Comparison of ENCODE assay signal across 37 cellular contexts in genomic region chr6:117272886-117273285, GRCh38. TPM values are rescaled to one million over a fixed set of nuclear protein-coding genes. Genes with fewer than 3 reads are reported as not detected.
"Had no signal": no experiment of that assay in that cellular context is flagged by ENCODE, and none has a peak within 500 bp of the region (broad histone marks: within the 10 kb centered on the region; RNA-seq: fewer than 3 reads in every experiment).

No MANE protein-coding gene starts in this region.

- DNase-seq: activated B cell treated with CpG ODN at 0.5 μM for 24 hours; activated CD4-positive, alpha-beta memory T cell treated with anti-CD3 and anti-CD28 coated beads for 36 hours; activated CD4-positive, alpha-beta T cell treated with anti-CD3 and anti-CD28 coated beads for 4 hours; activated CD4-positive, alpha-beta T cell treated with anti-CD3 and anti-CD28 coated beads, Interleukin-2, amount 50 U/mL, for 1 hour; activated CD4-positive, CD25-positive, alpha-beta regulatory T cell treated with anti-CD3 and anti-CD28 coated beads, Interleukin-2, amount 50 U/mL, for 72 hours; activated CD8-positive, alpha-beta memory T cell treated with anti-CD3 and anti-CD28 coated beads, Interleukin-2, amount 50 U/mL, for 4 hours; activated gamma-delta T cell treated with Interleukin-2 at 50 U/mL for 16 hours; activated naive CD4-positive, alpha-beta T cell treated with anti-CD3 and anti-CD28 coated beads for 36 hours; activated T-cell treated with anti-CD3 and anti-CD28 coated beads for 4 hours; activated T-cell treated with anti-CD3 and anti-CD28 coated beads, Interleukin-2, amount 50 U/mL, for 4 hours; aorta; Karpas-422; MG63; MV-4-11; NCI-H1092; NCI-H1436 treated with DMSO at 0.1 percent for 48 hours; NCI-H1694 treated with DMSO at 0.1 percent for 48 hours; NCI-H2029; NCI-H2171; NCI-H2227 treated with DMSO at 0.1 percent for 48 hours; NCI-H446 treated with DMSO at 0.1 percent for 48 hours; NCI-H524; NCI-H69; NCI-H82; SHP77 treated with DMSO at 0.1 percent for 48 hours; SW 1271; T-helper 1 cell; T-helper 2 cell; T-helper 9 cell had no signal

- H3K36me3 Mint-ChIP-seq: activated CD4-positive, alpha-beta memory T cell treated with anti-CD3 and anti-CD28 coated beads for 36 hours had no signal

- H3K27ac ChIP-seq: cardiac muscle cell, VCaP had no signal

- H3K4me3 ChIP-seq: cardiac muscle cell, MG63 had no signal

- H3K9me3 ChIP-seq: MG63 had no signal

- H3K9me3 Mint-ChIP-seq: activated B cell treated with CpG ODN at 0.5 μM for 24 hours; activated CD4-positive, alpha-beta memory T cell treated with anti-CD3 and anti-CD28 coated beads for 36 hours; activated naive CD4-positive, alpha-beta T cell treated with anti-CD3 and anti-CD28 coated beads for 36 hours; activated naive CD4-positive, alpha-beta T cell treated with anti-CD3 and anti-CD28 coated beads, Interleukin-2, amount 50 U/mL, for 72 hours; activated T-cell treated with anti-CD3 and anti-CD28 coated beads, Interleukin-2, amount 50 U/mL, for 4 hours; activated T-helper 1 cell treated with anti-CD3 and anti-CD28 coated beads, Interleukin-12 subunit alpha, Interleukin-12 subunit beta, Interleukin-2, Interleukin-4 antibody, amounts not matched to agents 30 ng/mL and 10 ng/mL and 1 ng/mL, durations not matched to agents 14 hours and 24 hours and 36 hours; central memory CD8-positive, alpha-beta T cell had no signal

- ATAC-seq: activated naive CD4-positive, alpha-beta T cell treated with anti-CD3 and anti-CD28 coated beads, Interleukin-2, amount 50 U/mL, for 72 hours; activated T-cell treated with anti-CD3 and anti-CD28 coated beads, Interleukin-2, amount 50 U/mL, for 4 hours; Panc1 had no signal

- H3K4me1 Mint-ChIP-seq: activated B cell treated with CpG ODN at 0.5 μM for 24 hours; central memory CD8-positive, alpha-beta T cell had no signal

- H3K27ac Mint-ChIP-seq: activated B cell treated with CpG ODN at 0.5 μM for 24 hours; activated CD4-positive, alpha-beta memory T cell treated with anti-CD3 and anti-CD28 coated beads for 36 hours; activated naive CD4-positive, alpha-beta T cell treated with anti-CD3 and anti-CD28 coated beads for 36 hours; activated naive CD4-positive, alpha-beta T cell treated with anti-CD3 and anti-CD28 coated beads, Interleukin-2, amount 50 U/mL, for 72 hours; activated T-helper 1 cell treated with anti-CD3 and anti-CD28 coated beads, Interleukin-12 subunit alpha, Interleukin-12 subunit beta, Interleukin-2, Interleukin-4 antibody, amounts not matched to agents 30 ng/mL and 10 ng/mL and 1 ng/mL, durations not matched to agents 14 hours and 24 hours and 36 hours had no signal

- H3K4me3 Mint-ChIP-seq: activated B cell treated with CpG ODN at 0.5 μM for 24 hours; activated CD4-positive, alpha-beta memory T cell treated with anti-CD3 and anti-CD28 coated beads for 36 hours; activated naive CD4-positive, alpha-beta T cell treated with anti-CD3 and anti-CD28 coated beads for 36 hours; activated T-cell treated with anti-CD3 and anti-CD28 coated beads, Interleukin-2, amount 50 U/mL, for 4 hours; activated T-helper 1 cell treated with anti-CD3 and anti-CD28 coated beads, Interleukin-12 subunit alpha, Interleukin-12 subunit beta, Interleukin-2, Interleukin-4 antibody, amounts not matched to agents 30 ng/mL and 10 ng/mL and 1 ng/mL, durations not matched to agents 14 hours and 24 hours and 36 hours; central memory CD8-positive, alpha-beta T cell had no signal

- H3K36me3 ChIP-seq: cardiac muscle cell, MG63 had no signal

RNA-seq across cellular contexts. Expression of gene VGLL2, which starts 7.5 kb away (rescaled TPM):
- total RNA-seq: activated B cell treated with CpG ODN at 0.5 μM for 24 hours; activated CD4-positive, alpha-beta memory T cell treated with anti-CD3 and anti-CD28 coated beads for 36 hours; activated naive CD4-positive, alpha-beta T cell treated with anti-CD3 and anti-CD28 coated beads for 36 hours; activated naive CD4-positive, alpha-beta T cell treated with anti-CD3 and anti-CD28 coated beads, Interleukin-2, amount 50 U/mL, for 72 hours; activated T-cell treated with anti-CD3 and anti-CD28 coated beads, Interleukin-2, amount 50 U/mL, for 4 hours; activated T-helper 1 cell treated with anti-CD3 and anti-CD28 coated beads, Interleukin-12 subunit alpha, Interleukin-12 subunit beta, Interleukin-2, Interleukin-4 antibody, amounts not matched to agents 30 ng/mL and 10 ng/mL and 1 ng/mL, durations not matched to agents 14 hours and 24 hours and 36 hours; aorta; cardiac muscle cell; chondrocyte; RPMI7951 had no signal
- polyA plus RNA-seq: aorta, cardiac muscle cell had no signal
